8 cellular contexts compared by ENCODE assay signal in the genomic region with DNA sequence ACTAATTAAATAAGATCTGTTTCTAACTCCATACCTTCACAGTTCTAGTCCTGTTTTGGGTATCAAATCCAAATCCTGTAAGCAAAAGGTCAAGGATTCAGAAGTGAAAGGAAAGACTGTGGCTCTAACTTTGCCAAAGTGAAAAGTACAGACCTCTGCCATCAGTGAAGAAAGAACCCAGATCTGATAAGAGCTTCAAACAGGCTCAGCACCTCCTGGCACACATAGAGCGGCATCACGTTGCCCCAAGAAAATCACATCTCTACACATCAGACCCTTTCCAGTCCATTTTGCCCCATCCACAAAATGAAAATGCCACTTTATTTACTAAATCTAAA. TPM values are rescaled to one million over a fixed set of nuclear protein-coding genes. Genes with fewer than 3 reads are reported as not detected.
DNase-seq lines count a peak whose midpoint lies in the region; ATAC-seq, FAIRE-seq and TF ChIP-seq lines count a peak whose summit lies in the region.

No MANE protein-coding gene starts in this region.

- H3K27ac ChIP-seq in HL-60 (replicated peaks), result peak overlapping the region; percentile 66
- H3K27ac ChIP-seq in right cardiac atrium (ENCODE audit: low read length), result peak overlapping the region; percentile 92
- H3K27ac ChIP-seq in spleen, result peak overlapping the region; percentile 56 to 86 (median 78)

- H3K4me3 ChIP-seq in HL-60 (replicated peaks; ENCODE audit: insufficient read depth, low read length), result no peak overlapping the region
- peak overlapping the region; percentile 45 for H3K4me3 ChIP-seq in right cardiac atrium (ENCODE audit: low read length)
- peak overlapping the region in 2 of 8 donors; percentile 3 to 46 for H3K4me3 ChIP-seq in spleen

- intact Hi-C loops in right cardiac atrium (cut with DNase I) (loop anchor here in 3 of 4 donors (5.0 to 10.0 kb wide), 2 partner anchors 73 to 76 kb away; no protein-coding TSS in a partner anchor), spleen (cut with DNase I; ENCODE audit: low total_unique reads) (loop anchor here (2.0 kb wide), 1 partner anchor 72 kb away; no protein-coding TSS in a partner anchor)

- H3K4me1 Mint-ChIP-seq in activated CD4-positive, alpha-beta memory T cell treated with anti-CD3 and anti-CD28 coated beads, Interleukin-2, amount 10 ng/mL, durations not matched to agents 7 days and 5 days, result peaks cover 39% of the 10 kb centered on the region

- peaks cover 0 to 26% (median 0%) of the 10 kb centered on the region in 6 donors for H3K36me3 ChIP-seq in spleen

- DNase-seq in HL-60 (ENCODE audit: low read depth in 1 of 2, low spot score in 1 of 2), result no peak
- DNase-seq in activated CD4-positive, alpha-beta memory T cell treated with anti-CD3 and anti-CD28 coated beads, Interleukin-2, amount 10 ng/mL, durations not matched to agents 7 days and 5 days, result no peak
- DNase-seq in right cardiac atrium, result no peak
- DNase-seq in spleen, result no peak
- DNase-seq in D721Med (ENCODE audit: insufficient read length, low spot score), result no peak
- no peak for DNase-seq in DMS53 treated with DMSO at 0.1 percent for 48 hours (lab: John Stamatoyannopoulos, UW; ENCODE audit: unreplicated experiment)
- DNase-seq in NOMO-1 treated with DMSO at 0.1 percent for 48 hours (lab: John Stamatoyannopoulos, UW; ENCODE audit: unreplicated experiment), result no peak

- H3K4me1 ChIP-seq in right cardiac atrium (ENCODE audit: control insufficient read depth, insufficient read depth, low read length) (peaks cover 8% of the 10 kb centered on the region), spleen (peaks cover 10 to 56% (median 35%) of the 10 kb centered on the region in 6 donors)

- H3K9me3 ChIP-seq in right cardiac atrium (ENCODE audit: control insufficient read depth, low read length) (no peaks in the 10 kb centered on the region), spleen (no peaks in the 10 kb centered on the region)

- H3K27me3 Mint-ChIP-seq in activated CD4-positive, alpha-beta memory T cell treated with anti-CD3 and anti-CD28 coated beads, Interleukin-2, amount 10 ng/mL, durations not matched to agents 7 days and 5 days, result no peaks in the 10 kb centered on the region

- peak overlapping the region; percentile 71 for H3K27ac Mint-ChIP-seq in activated CD4-positive, alpha-beta memory T cell treated with anti-CD3 and anti-CD28 coated beads, Interleukin-2, amount 10 ng/mL, durations not matched to agents 7 days and 5 days

- H3K9me3 Mint-ChIP-seq in activated CD4-positive, alpha-beta memory T cell treated with anti-CD3 and anti-CD28 coated beads, Interleukin-2, amount 10 ng/mL, durations not matched to agents 7 days and 5 days, result no peaks in the 10 kb centered on the region

- no peaks in the 10 kb centered on the region for H3K27me3 ChIP-seq in HL-60 (ENCODE audit: insufficient read depth, poor library complexity, severe bottlenecking)
- H3K27me3 ChIP-seq in right cardiac atrium (ENCODE audit: control insufficient read depth, insufficient read depth), result no peaks in the 10 kb centered on the region
- no peaks in the 10 kb centered on the region for H3K27me3 ChIP-seq in spleen (replicated peaks in 1 of 7)

- TF ChIP-seq CTCF in HL-60 (IDR thresholded peaks at IDR 0.05; ENCODE audit: insufficient read depth, low read length) (no peak), spleen (IDR thresholded peaks at IDR 0.05 in 8 of 11, conservative IDR thresholded peaks at IDR 0.05 in 3 of 11) (no peak), D721Med (IDR thresholded peaks at IDR 0.05; ENCODE audit: insufficient read depth, missing control alignments) (no peak)

- no peak for FAIRE-seq in D721Med (lab: Jason Lieb, UNC)

- POLR2A ChIA-PET in activated CD4-positive, alpha-beta memory T cell treated with anti-CD3 and anti-CD28 coated beads, Interleukin-2, amount 10 ng/mL, durations not matched to agents 7 days and 5 days (lab: Charles Lee), result interaction anchor here (1.3 to 2.8 kb wide), 12 partner anchors 12 to 132 kb away, joined by 3 to 33 read pairs (median 8); a partner anchor contains a TSS

- peaks cover 22% of the 10 kb centered on the region for H3K36me3 Mint-ChIP-seq in activated CD4-positive, alpha-beta memory T cell treated with anti-CD3 and anti-CD28 coated beads, Interleukin-2, amount 10 ng/mL, durations not matched to agents 7 days and 5 days (ENCODE audit: low read depth)

- peak; percentile 5 to 9 for ATAC-seq in right cardiac atrium
- no peak for ATAC-seq in HG03460 (IDR thresholded peaks at IDR 0.05; ENCODE audit: unreplicated experiment)

- 29% methylated on average over 2 of the region's 2 CpGs for WGBS in right cardiac atrium
- WGBS in spleen, 5 donors, result 18 to 39% (median 26%) methylated on average over 2 of the region's 2 CpGs

- no peak for TF ChIP-seq POLR2A in spleen (IDR thresholded peaks at IDR 0.05)

- H3K4me3 Mint-ChIP-seq in activated CD4-positive, alpha-beta memory T cell treated with anti-CD3 and anti-CD28 coated beads, Interleukin-2, amount 10 ng/mL, durations not matched to agents 7 days and 5 days, result no peak overlapping the region

- CTCF ChIA-PET in activated CD4-positive, alpha-beta memory T cell treated with anti-CD3 and anti-CD28 coated beads, Interleukin-2, amount 10 ng/mL, durations not matched to agents 7 days and 5 days (lab: Charles Lee), result interaction anchor here (0.6 to 6.4 kb wide), 32 partner anchors 8 to 195 kb away, joined by 3 to 181 read pairs (median 6); a partner anchor contains a TSS

RNA-seq across cellular contexts. Expression of a gene that starts 23.2 kb away (rescaled TPM):
- 10 to 100 TPM; 65.3 to 73.4 TPM for total RNA-seq in activated CD4-positive, alpha-beta memory T cell treated with anti-CD3 and anti-CD28 coated beads, Interleukin-2, amount 10 ng/mL, durations not matched to agents 7 days and 5 days
- total RNA-seq in right cardiac atrium, result 100 to 1,000 TPM; 112 to 131 (median 121) TPM
- 43.7 TPM for polyA plus RNA-seq in right cardiac atrium
- total RNA-seq in spleen, result 10 to 100 TPM; 54.7 to 80.2 (median 60.4) TPM
- polyA plus RNA-seq in spleen, result 10 to 100 TPM in 1 of 3 donors, 1 to 10 TPM in 2; 7.8 to 13.1 (median 9.7) TPM
